11 cellular contexts compared by ENCODE assay signal in genomic region chr4:39635023-39635422, GRCh38. TPM values are rescaled to one million over a fixed set of nuclear protein-coding genes. Genes with fewer than 3 reads are reported as not detected.
DNase-seq lines count a peak whose midpoint lies in the region; ATAC-seq and TF ChIP-seq lines count a peak whose summit lies in the region.
"Had no signal": no experiment of that assay in that cellular context is flagged by ENCODE, and none has a peak within 500 bp of the region (broad histone marks: within the 10 kb centered on the region; RNA-seq: fewer than 3 reads in every experiment).

No MANE protein-coding gene starts in this region.

- no peak overlapping the region for H3K27ac ChIP-seq in BLaER1
- H3K27ac ChIP-seq: RWPE1 had no signal

- peak; percentile 21 for ATAC-seq in esophagus mucosa
- no peak for ATAC-seq in naive thymus-derived CD8-positive, alpha-beta T cell
- no peak for ATAC-seq in GM21619 (IDR thresholded peaks at IDR 0.05; ENCODE audit: unreplicated experiment)

- no peaks in the 10 kb centered on the region for H3K9me3 Mint-ChIP-seq in naive thymus-derived CD8-positive, alpha-beta T cell

- TF ChIP-seq POLR2A in erythroblast (IDR thresholded peaks at IDR 0.05; ENCODE audit: low read length), result no peak

- no peaks in the 10 kb centered on the region for H3K36me3 Mint-ChIP-seq in naive thymus-derived CD8-positive, alpha-beta T cell

- H3K9me3 ChIP-seq in BLaER1, result no peaks in the 10 kb centered on the region

- no peaks in the 10 kb centered on the region for H3K27me3 Mint-ChIP-seq in naive thymus-derived CD8-positive, alpha-beta T cell

- no peak overlapping the region for H3K9ac ChIP-seq in BLaER1

- H3K4me3 ChIP-seq in BLaER1, result no peak overlapping the region

- H3K4me1 Mint-ChIP-seq in naive thymus-derived CD8-positive, alpha-beta T cell, result peaks cover 11 to 56% (median 41%) of the 10 kb centered on the region in 4 donors

- peak overlapping the region in 4 of 10 donors; percentile 0 to 16 (median 10) for H3K4me3 Mint-ChIP-seq in naive thymus-derived CD8-positive, alpha-beta T cell

- POLR2A ChIA-PET in naive thymus-derived CD8-positive, alpha-beta T cell (lab: Charles Lee), result no interaction called here

- peaks cover 62% of the 10 kb centered on the region for H3K4me1 ChIP-seq in BLaER1

- DNase-seq in LoVo (ENCODE audit: low spot score) (peak; percentile 40), SW480 (ENCODE audit: low spot score) (no peak), NCI-H748 (lab: John Stamatoyannopoulos, UW; ENCODE audit: unreplicated experiment) (no peak), erythroblast (lab: John Stamatoyannopoulos, UW) (no peak)
- no peak for DNase-seq in naive thymus-derived CD8-positive, alpha-beta T cell
- DNase-seq: cerebellar nuclear complex, GOT3 had no signal

- H4K20me1 ChIP-seq in BLaER1, result no peaks in the 10 kb centered on the region

- peak overlapping the region; percentile 89 for H3K4me2 ChIP-seq in BLaER1

- H3K36me3 ChIP-seq in BLaER1, result no peaks in the 10 kb centered on the region

- H3K27ac Mint-ChIP-seq in naive thymus-derived CD8-positive, alpha-beta T cell, result peak overlapping the region; percentile 29 to 94 (median 79)

- no peaks in the 10 kb centered on the region for H3K27me3 ChIP-seq in BLaER1

RNA-seq across cellular contexts. Expression of gene SMIM14, which starts 3.6 kb away (rescaled TPM):
- total RNA-seq in esophagus mucosa, result 39.9 TPM
- 10 to 100 TPM; 11.5 to 16.8 TPM for total RNA-seq in naive thymus-derived CD8-positive, alpha-beta T cell
- polyA plus RNA-seq in naive thymus-derived CD8-positive, alpha-beta T cell, result 10 to 100 TPM; 36.5 to 51.9 (median 39.6) TPM
